8 cellular contexts compared by ENCODE assay signal in genomic region chrX:52261463-52262194, GRCh38.
DNase-seq lines count a peak whose midpoint lies in the region; ATAC-seq lines count a peak whose summit lies in the region.

No MANE protein-coding gene starts in this region.

- peak overlapping the region; percentile 74 for H3K9ac ChIP-seq in mesendoderm (ENCODE audit: low read length)

- peaks cover 6 to 8% of the 10 kb centered on the region in 2 donors for H3K4me1 Mint-ChIP-seq in effector memory CD8-positive, alpha-beta T cell (ENCODE audit: low read depth in 2 of 2)

- no peak overlapping the region for H3K18ac ChIP-seq in mesendoderm (ENCODE audit: low read length)

- peak overlapping the region; percentile 44 for H3K4me2 ChIP-seq in mesendoderm (ENCODE audit: low read length)

- no peak overlapping the region for H3K4ac ChIP-seq in mesendoderm (ENCODE audit: low read depth, low read length)

- peak overlapping the region; percentile 81 to 85 for H3K4me3 Mint-ChIP-seq in effector memory CD8-positive, alpha-beta T cell

- WGBS in mesendoderm (ENCODE audit: extremely low coverage, insufficient coverage, low lambda C conversion rate) = no CpG with 5 or more reads among the region's 41 CpGs

- no peaks in the 10 kb centered on the region for H3K79me1 ChIP-seq in mesendoderm (ENCODE audit: low read length)

- H3K27ac ChIP-seq in mesendoderm (ENCODE audit: low read depth, low read length) = peak overlapping the region; percentile 34

- DNase-seq in Caki2 (ENCODE audit: low read depth) (peak; percentile 78), HT-29 (ENCODE audit: low spot score) (peak; percentile 87), NK-92 (lab: John Stamatoyannopoulos, UW; ENCODE audit: unreplicated experiment) (peak; percentile 34), mesendoderm (peak; percentile 88)
- peak; percentile 73 to 80 (median 79) for DNase-seq in activated CD8-positive, alpha-beta memory T cell treated with anti-CD3 and anti-CD28 coated beads for 48 hours (ENCODE audit: low read depth in 2 of 3, low spot score in 2 of 3)
- peak; percentile 76 to 77 (median 77) for DNase-seq in effector memory CD8-positive, alpha-beta T cell
- peak; percentile 83 for DNase-seq in stimulated activated CD8-positive, alpha-beta memory T cell treated with anti-CD3 and anti-CD28 coated beads, Interleukin-12 subunit alpha, Interleukin-12 subunit beta, amount 100 ng/mL, for 4 hours (ENCODE audit: low read depth)

- H3K27me3 Mint-ChIP-seq in effector memory CD8-positive, alpha-beta T cell = peaks cover 17 to 18% of the 10 kb centered on the region in 2 donors

- in situ Hi-C loops in Caki2 (cut with HindIII; ENCODE audit: low pct_unique_long_range_greater_than_20kb, low sequenced_read_pairs) = no loop called here

- peak overlapping the region; percentile 97 to 98 for H3K27ac Mint-ChIP-seq in effector memory CD8-positive, alpha-beta T cell

- peaks cover 14% of the 10 kb centered on the region for H3K36me3 Mint-ChIP-seq in effector memory CD8-positive, alpha-beta T cell (ENCODE audit: insufficient read depth)

- H4K8ac ChIP-seq in mesendoderm (ENCODE audit: low read depth, low read length) = peak overlapping the region; percentile 16

- no peaks in the 10 kb centered on the region for H3K36me3 ChIP-seq in mesendoderm (ENCODE audit: control insufficient read depth, insufficient read depth, low read length)

- H2AK5ac ChIP-seq in mesendoderm (ENCODE audit: low read length) = no peak overlapping the region

- no peak overlapping the region for H3K23ac ChIP-seq in mesendoderm (ENCODE audit: low read length)

- no peaks in the 10 kb centered on the region for H3K27me3 ChIP-seq in mesendoderm (ENCODE audit: insufficient read depth, low read length, poor library complexity)

- peak overlapping the region; percentile 58 for H3K4me3 ChIP-seq in mesendoderm (ENCODE audit: low read length)

- no peak overlapping the region for H2BK120ac ChIP-seq in mesendoderm (ENCODE audit: low read depth, low read length)

- H3K9me3 Mint-ChIP-seq in effector memory CD8-positive, alpha-beta T cell = no peaks in the 10 kb centered on the region

- no peak overlapping the region for H4K5ac ChIP-seq in mesendoderm (ENCODE audit: low read length)

- H2BK15ac ChIP-seq in mesendoderm (replicated peaks; ENCODE audit: low read depth) = no peak overlapping the region

- no peaks in the 10 kb centered on the region for H3K4me1 ChIP-seq in mesendoderm (ENCODE audit: control insufficient read depth, low read depth, low read length)

- no peaks in the 10 kb centered on the region for H3K79me2 ChIP-seq in mesendoderm (ENCODE audit: control insufficient read depth, insufficient read depth, low read length)

- ATAC-seq in GM21360 (IDR thresholded peaks at IDR 0.05; ENCODE audit: unreplicated experiment) = peak; percentile 97
- ATAC-seq in effector memory CD8-positive, alpha-beta T cell (replicated peaks) = peak; percentile 96

- H3K56ac ChIP-seq in mesendoderm (ENCODE audit: low read length) = peak overlapping the region; percentile 92

- no peak overlapping the region for H2BK5ac ChIP-seq in mesendoderm (ENCODE audit: low read length)

Comparison
In these comparisons a context has a peak if more than half of its experiments do, and no peak if none do; other contexts are left out.
1. Peak in every context shown above with its lines: DNase-seq, ATAC-seq, H3K4me3 ChIP-seq and H3K27ac ChIP-seq.
2. DNase-seq: peak in every context shown above with its lines; median percentile 88 in mesendoderm; 87 in HT-29; 83 in stimulated activated CD8-positive, alpha-beta memory T cell treated with anti-CD3 and anti-CD28 coated beads, Interleukin-12 subunit alpha, Interleukin-12 subunit beta, amount 100 ng/mL, for 4 hours; 79 in activated CD8-positive, alpha-beta memory T cell treated with anti-CD3 and anti-CD28 coated beads for 48 hours; 78 in Caki2; 77 in effector memory CD8-positive, alpha-beta T cell; 34 in NK-92.